Comparison of ENCODE assay signal across 17 cellular contexts in genomic region chr5:151630088-151630487, GRCh38. TPM values are rescaled to one million over a fixed set of nuclear protein-coding genes. Genes with fewer than 3 reads are reported as not detected.
A peak's percentile ranks its signal among the peaks of the same experiment; 100 is the strongest.
DNase-seq lines count a peak whose midpoint lies in the region; ATAC-seq, FAIRE-seq and TF ChIP-seq lines count a peak whose summit lies in the region.
"Had no signal": no experiment of that assay in that cellular context is flagged by ENCODE, and none has a peak within 500 bp of the region (broad histone marks: within the 10 kb centered on the region; RNA-seq: fewer than 3 reads in every experiment).

No MANE protein-coding gene starts in this region.

- no peak overlapping the region for H3K27ac Mint-ChIP-seq in Caco-2 (ENCODE audit: unreplicated experiment)
- no peak overlapping the region for H3K27ac Mint-ChIP-seq in activated T-helper 1 cell treated with anti-CD3 and anti-CD28 coated beads, Interleukin-12 subunit alpha, Interleukin-12 subunit beta, Interleukin-2, Interleukin-4 antibody, amounts not matched to agents 30 ng/mL and 10 ng/mL and 1 ng/mL, durations not matched to agents 14 hours and 24 hours and 36 hours
- H3K27ac Mint-ChIP-seq: CD4-positive, alpha-beta memory T cell had no signal

- POLR2A ChIA-PET in IMR-90 (lab: Charles Lee; ENCODE audit: unreplicated experiment), result no interaction called here
- POLR2A ChIA-PET in endothelial cell of umbilical vein (lab: Charles Lee), result no interaction called here
- POLR2A ChIA-PET in Caco-2 (lab: Charles Lee), result no interaction called here

- H2AK5ac ChIP-seq in IMR-90 (ENCODE audit: low read depth, low read length), result no peak overlapping the region; the same call in 1 of the 2 replicates
- peak overlapping the region; percentile 61 for H2AK5ac ChIP-seq in mesenchymal stem cell (ENCODE audit: low read length, severe bottlenecking)

- H3K4me2 ChIP-seq in IMR-90 (ENCODE audit: low read depth, low read length) (no peak overlapping the region), endothelial cell of umbilical vein (ENCODE audit: insufficient read depth, low read length) (no peak overlapping the region), mesenchymal stem cell (ENCODE audit: low read length, poor library complexity, severe bottlenecking) (no peak overlapping the region)
- H3K4me2 ChIP-seq: A549 had no signal

- H3K18ac ChIP-seq in IMR-90 (ENCODE audit: low read depth, low read length) (no peak overlapping the region), mesenchymal stem cell (ENCODE audit: low read depth in 1 of 2, low read length in 2 of 2) (no peak overlapping the region)

- H2BK5ac ChIP-seq in IMR-90 (ENCODE audit: low read depth, low read length, poor library complexity, severe bottlenecking), result no peak overlapping the region
- no peak overlapping the region for H2BK5ac ChIP-seq in mesenchymal stem cell (ENCODE audit: low read depth, low read length, poor library complexity, severe bottlenecking)

- no peaks in the 10 kb centered on the region for H3K4me1 ChIP-seq in IMR-90 (ENCODE audit: control insufficient read depth, insufficient read depth, low read length)
- no peaks in the 10 kb centered on the region for H3K4me1 ChIP-seq in endothelial cell of umbilical vein (ENCODE audit: control insufficient read depth, extremely low read depth, insufficient read depth, low read length)
- H3K4me1 ChIP-seq in mesenchymal stem cell (ENCODE audit: control insufficient read depth, insufficient read depth, low read depth, low read length), result peaks cover 21% of the 10 kb centered on the region
- peaks cover 7% of the 10 kb centered on the region for H3K4me1 ChIP-seq in right cardiac atrium (ENCODE audit: control insufficient read depth, insufficient read depth, low read length)
- H3K4me1 ChIP-seq in Caco-2, result no peaks in the 10 kb centered on the region
- H3K4me1 ChIP-seq: A549, BE2C, HAP-1 had no signal

- no peak overlapping the region for H2BK12ac ChIP-seq in mesenchymal stem cell (ENCODE audit: low read length in 2 of 2)

- in situ Hi-C loops in IMR-90 (cut with MboI; ENCODE audit: low sequenced_read_pairs), result no loop called here

- H4K91ac ChIP-seq in IMR-90 (ENCODE audit: insufficient read depth, low read depth, low read length) (no peak overlapping the region), mesenchymal stem cell (ENCODE audit: low read length) (no peak overlapping the region)

- TF ChIP-seq POLR2A in IMR-90 (IDR thresholded peaks at IDR 0.05; ENCODE audit: low read depth, low read length) (no peak), endothelial cell of umbilical vein (IDR thresholded peaks at IDR 0.05; ENCODE audit: low read depth, low read length) (no peak)

- TF ChIP-seq RAD21 in IMR-90 (IDR thresholded peaks at IDR 0.05; ENCODE audit: low read length), result no peak

- H2AFZ ChIP-seq in IMR-90 (replicated peaks; ENCODE audit: low read length, poor library complexity) (peak overlapping the region; percentile 41), endothelial cell of umbilical vein (ENCODE audit: low read depth, low read length) (peak overlapping the region; percentile 44), mesenchymal stem cell (ENCODE audit: low read depth, low read length) (no peak overlapping the region)

- no peak overlapping the region for H3K56ac ChIP-seq in IMR-90 (ENCODE audit: extremely low read depth, insufficient read depth, low read length)

- H3K9ac ChIP-seq in IMR-90 (ENCODE audit: low read depth, low read length), result no peak overlapping the region
- no peak overlapping the region for H3K9ac ChIP-seq in endothelial cell of umbilical vein (replicated peaks; ENCODE audit: extremely low read depth, insufficient read depth, low read length)
- no peak overlapping the region for H3K9ac ChIP-seq in mesenchymal stem cell (ENCODE audit: low read length)

- FAIRE-seq in endothelial cell of umbilical vein (lab: Jason Lieb, UNC), result no peak
- FAIRE-seq: A549, D721Med, H1 had no signal

- H4K20me1 ChIP-seq in IMR-90 (ENCODE audit: insufficient read depth, low read length), result no peaks in the 10 kb centered on the region
- no peaks in the 10 kb centered on the region for H4K20me1 ChIP-seq in endothelial cell of umbilical vein (replicated peaks; ENCODE audit: control insufficient read depth, extremely low read depth, insufficient read depth, low read length)

- no peak for TF ChIP-seq CTCF in IMR-90 (conservative IDR thresholded peaks at IDR 0.05; ENCODE audit: low read depth, low read length)
- no peak for TF ChIP-seq CTCF in endothelial cell of umbilical vein (IDR thresholded peaks at IDR 0.05; ENCODE audit: extremely low read depth in 1 of 2, insufficient read depth in 1 of 2, low read depth in 1 of 2, low read length in 2 of 2)
- TF ChIP-seq CTCF in Caco-2 (IDR thresholded peaks at IDR 0.05; ENCODE audit: insufficient read depth in 1 of 2, low read depth in 1 of 2, low read length in 1 of 2, severe bottlenecking in 1 of 2, unreplicated experiment in 1 of 2), result no peak

- H3K27me3 ChIP-seq in IMR-90 (ENCODE audit: control insufficient read depth, insufficient read depth, low read length) (peaks cover 12% of the 10 kb centered on the region), endothelial cell of umbilical vein (ENCODE audit: control insufficient read depth in 2 of 2, insufficient read depth in 2 of 2, low read length in 2 of 2) (no peaks in the 10 kb centered on the region), mesenchymal stem cell (ENCODE audit: control insufficient read depth in 1 of 2, insufficient read depth in 1 of 2, low read length in 2 of 2) (peaks cover 0 to 11% of the 10 kb centered on the region in 2 experiments), right cardiac atrium (ENCODE audit: control insufficient read depth, insufficient read depth) (no peaks in the 10 kb centered on the region), Caco-2 (replicated peaks; ENCODE audit: control insufficient read depth, insufficient read depth, low read length) (no peaks in the 10 kb centered on the region)

- no peak overlapping the region for H2BK20ac ChIP-seq in IMR-90 (ENCODE audit: low read depth, low read length)

- peak; percentile 3 for DNase-seq in IMR-90
- DNase-seq in endothelial cell of umbilical vein (ENCODE audit: low read depth, low spot score), result no peak
- no peak for DNase-seq in mesenchymal stem cell
- DNase-seq in right cardiac atrium, result no peak
- DNase-seq in activated CD4-positive, alpha-beta T cell treated with anti-CD3 and anti-CD28 coated beads, Interleukin-2, amount 50 U/mL, for 4 hours, result no peak
- DNase-seq in Caco-2, result no peak
- DNase-seq in activated T-helper 1 cell treated with anti-CD3 and anti-CD28 coated beads, Interleukin-12 subunit alpha, Interleukin-12 subunit beta, Interleukin-2, Interleukin-4 antibody, amounts not matched to agents 30 ng/mL and 10 ng/mL and 1 ng/mL, durations not matched to agents 14 hours and 24 hours and 36 hours (ENCODE audit: low spot score), result no peak
- DNase-seq: BE2C; CD4-positive, alpha-beta memory T cell; DMS153; DMS79 treated with DMSO at 0.1 percent for 48 hours had no signal

- no peak overlapping the region for H3K4me3 Mint-ChIP-seq in Caco-2 (ENCODE audit: unreplicated experiment)
- no peak overlapping the region for H3K4me3 Mint-ChIP-seq in activated T-helper 1 cell treated with anti-CD3 and anti-CD28 coated beads, Interleukin-12 subunit alpha, Interleukin-12 subunit beta, Interleukin-2, Interleukin-4 antibody, amounts not matched to agents 30 ng/mL and 10 ng/mL and 1 ng/mL, durations not matched to agents 14 hours and 24 hours and 36 hours
- H3K4me3 Mint-ChIP-seq: CD4-positive, alpha-beta memory T cell had no signal

- no peak overlapping the region for H3K14ac ChIP-seq in IMR-90 (replicated peaks; ENCODE audit: low read depth, low read length)
- no peak overlapping the region for H3K14ac ChIP-seq in mesenchymal stem cell (ENCODE audit: low read length in 2 of 2)

- H3K9me3 ChIP-seq in IMR-90 (ENCODE audit: control insufficient read depth, insufficient read depth, low read length), result no peaks in the 10 kb centered on the region
- H3K9me3 ChIP-seq in endothelial cell of umbilical vein (replicated peaks; ENCODE audit: control insufficient read depth, insufficient read depth, low read length), result no peaks in the 10 kb centered on the region
- H3K9me3 ChIP-seq in mesenchymal stem cell (ENCODE audit: control insufficient read depth, low read length), result no peaks in the 10 kb centered on the region
- H3K9me3 ChIP-seq in right cardiac atrium (ENCODE audit: control insufficient read depth, low read length), result no peaks in the 10 kb centered on the region
- no peaks in the 10 kb centered on the region for H3K9me3 ChIP-seq in Caco-2
- H3K9me3 ChIP-seq: BE2C, HAP-1 had no signal

- no TSS peak for BruUV-seq in IMR-90 (replicated peaks; lab: Mats Ljungman, UMichigan)
- BruUV-seq in endothelial cell of umbilical vein (replicated peaks; lab: Mats Ljungman, UMichigan), result no TSS peak
- no TSS peak for BruUV-seq in Caco-2 (replicated peaks; lab: Mats Ljungman, UMichigan)

- H2BK15ac ChIP-seq in IMR-90 (ENCODE audit: low read depth, low read length) (no peak overlapping the region), mesenchymal stem cell (ENCODE audit: low read depth, poor library complexity, severe bottlenecking) (no peak overlapping the region)

- H3K4ac ChIP-seq in IMR-90 (ENCODE audit: low read depth, low read length) (no peak overlapping the region), mesenchymal stem cell (ENCODE audit: low read depth in 1 of 2, low read length in 2 of 2) (no peak overlapping the region)

- H4K5ac ChIP-seq in IMR-90 (ENCODE audit: low read depth, low read length), result no peak overlapping the region

- CTCF ChIA-PET in IMR-90 (lab: Yijun Ruan, JAX), result no interaction called here
- CTCF ChIA-PET in endothelial cell of umbilical vein (lab: Charles Lee), result interaction anchor here (0.8 kb wide), 1 partner anchor 183 kb away, joined by 3 read pairs; the partner anchor contains the start of gene SLC36A1
- CTCF ChIA-PET in Caco-2 (lab: Charles Lee), result no interaction called here

- H3K79me1 ChIP-seq in IMR-90 (ENCODE audit: low read depth in 1 of 2, low read length in 2 of 2) (no peaks in the 10 kb centered on the region), mesenchymal stem cell (replicated peaks; ENCODE audit: low read length, poor library complexity, severe bottlenecking) (no peaks in the 10 kb centered on the region)

- no peaks in the 10 kb centered on the region for H3K36me3 Mint-ChIP-seq in Caco-2 (ENCODE audit: insufficient read depth, unreplicated experiment)
- no peaks in the 10 kb centered on the region for H3K36me3 Mint-ChIP-seq in activated T-helper 1 cell treated with anti-CD3 and anti-CD28 coated beads, Interleukin-12 subunit alpha, Interleukin-12 subunit beta, Interleukin-2, Interleukin-4 antibody, amounts not matched to agents 30 ng/mL and 10 ng/mL and 1 ng/mL, durations not matched to agents 14 hours and 24 hours and 36 hours (ENCODE audit: low read depth)
- H3K36me3 Mint-ChIP-seq: CD4-positive, alpha-beta memory T cell had no signal

- H3K23ac ChIP-seq in IMR-90 (ENCODE audit: low read depth, low read length), result peak overlapping the region; percentile 38; the same call in 1 of the 2 replicates
- H3K23ac ChIP-seq in mesenchymal stem cell (ENCODE audit: low read length in 2 of 2), result no peak overlapping the region

- no peaks in the 10 kb centered on the region for H3K9me3 Mint-ChIP-seq in Caco-2 (ENCODE audit: unreplicated experiment)
- H3K9me3 Mint-ChIP-seq in activated T-helper 1 cell treated with anti-CD3 and anti-CD28 coated beads, Interleukin-12 subunit alpha, Interleukin-12 subunit beta, Interleukin-2, Interleukin-4 antibody, amounts not matched to agents 30 ng/mL and 10 ng/mL and 1 ng/mL, durations not matched to agents 14 hours and 24 hours and 36 hours, result no peaks in the 10 kb centered on the region
- H3K9me3 Mint-ChIP-seq: CD4-positive, alpha-beta memory T cell had no signal

- H3K9me1 ChIP-seq in IMR-90 (ENCODE audit: insufficient read depth, low read length) (no peaks in the 10 kb centered on the region), endothelial cell of umbilical vein (replicated peaks; ENCODE audit: control insufficient read depth, extremely low read depth, insufficient read depth, low read length) (no peaks in the 10 kb centered on the region)

- no peaks in the 10 kb centered on the region for H3K79me2 ChIP-seq in endothelial cell of umbilical vein (ENCODE audit: control insufficient read depth, insufficient read depth, low read length)

- H3K4me3 ChIP-seq in IMR-90 (ENCODE audit: insufficient read depth, low read depth, low read length) (no peak overlapping the region), endothelial cell of umbilical vein (replicated peaks in 1 of 3; ENCODE audit: insufficient read depth in 1 of 3, low read depth in 1 of 3, low read length in 3 of 3) (no peak overlapping the region), mesenchymal stem cell (ENCODE audit: insufficient read depth in 1 of 2, low read depth in 1 of 2, low read length in 2 of 2) (no peak overlapping the region), right cardiac atrium (ENCODE audit: low read length) (no peak overlapping the region), Caco-2 (ENCODE audit: low read depth, low read length) (no peak overlapping the region)
- H3K4me3 ChIP-seq: A549, HAP-1 had no signal

- H3K36me3 ChIP-seq in IMR-90 (ENCODE audit: control insufficient read depth, insufficient read depth, low read length) (no peaks in the 10 kb centered on the region), endothelial cell of umbilical vein (ENCODE audit: control insufficient read depth in 2 of 2, extremely low read depth in 1 of 2, insufficient read depth in 2 of 2, low read length in 2 of 2) (no peaks in the 10 kb centered on the region), mesenchymal stem cell (ENCODE audit: control insufficient read depth in 1 of 2, insufficient read depth in 2 of 2, low read depth in 1 of 2, low read length in 2 of 2) (no peaks in the 10 kb centered on the region), Caco-2 (ENCODE audit: control insufficient read depth, insufficient read depth, low read length) (no peaks in the 10 kb centered on the region)
- H3K36me3 ChIP-seq: BE2C, HAP-1 had no signal

- dilution Hi-C loops in IMR-90 (cut with HindIII; ENCODE audit: low sequenced_read_pairs, unreplicated experiment), result no loop called here
- dilution Hi-C loops in endothelial cell of umbilical vein (cut with MboI; ENCODE audit: extremely low pct_ligation_motif_present, low sequenced_read_pairs), result no loop called here

- no peaks in the 10 kb centered on the region for H3K27me3 Mint-ChIP-seq in Caco-2 (ENCODE audit: insufficient read depth, unreplicated experiment)
- peaks cover 3% of the 10 kb centered on the region for H3K27me3 Mint-ChIP-seq in activated T-helper 1 cell treated with anti-CD3 and anti-CD28 coated beads, Interleukin-12 subunit alpha, Interleukin-12 subunit beta, Interleukin-2, Interleukin-4 antibody, amounts not matched to agents 30 ng/mL and 10 ng/mL and 1 ng/mL, durations not matched to agents 14 hours and 24 hours and 36 hours (ENCODE audit: insufficient read depth)

- ATAC-seq in IMR-90 (ENCODE audit: low read depth) (no peak), right cardiac atrium (no peak)
- ATAC-seq: A549 had no signal

- H4K8ac ChIP-seq in IMR-90 (ENCODE audit: low read depth in 2 of 2, low read length in 2 of 2), result no peak overlapping the region
- no peak overlapping the region for H4K8ac ChIP-seq in mesenchymal stem cell (ENCODE audit: low read length)

- H2BK120ac ChIP-seq in IMR-90 (ENCODE audit: low read depth, low read length), result no peak overlapping the region
- no peak overlapping the region for H2BK120ac ChIP-seq in mesenchymal stem cell (ENCODE audit: low read depth, low read length)

- H3K27ac ChIP-seq in IMR-90 (ENCODE audit: insufficient read depth, low read length) (no peak overlapping the region), endothelial cell of umbilical vein (ENCODE audit: insufficient read depth, low read depth, low read length) (no peak overlapping the region), mesenchymal stem cell (ENCODE audit: low read length, poor library complexity, severe bottlenecking) (no peak overlapping the region), right cardiac atrium (ENCODE audit: low read length) (no peak overlapping the region)
- H3K27ac ChIP-seq: A549, C4-2B, HL-60 had no signal

- H3K4me1 Mint-ChIP-seq in Caco-2 (ENCODE audit: low read depth, unreplicated experiment), result no peaks in the 10 kb centered on the region
- no peaks in the 10 kb centered on the region for H3K4me1 Mint-ChIP-seq in activated T-helper 1 cell treated with anti-CD3 and anti-CD28 coated beads, Interleukin-12 subunit alpha, Interleukin-12 subunit beta, Interleukin-2, Interleukin-4 antibody, amounts not matched to agents 30 ng/mL and 10 ng/mL and 1 ng/mL, durations not matched to agents 14 hours and 24 hours and 36 hours (ENCODE audit: low read depth)
- H3K4me1 Mint-ChIP-seq: CD4-positive, alpha-beta memory T cell had no signal

- intact Hi-C loops in IMR-90 (cut with micrococcal nuclease), result no loop called here
- intact Hi-C loops in endothelial cell of umbilical vein (cut with micrococcal nuclease), result no loop called here
- intact Hi-C loops in right cardiac atrium (cut with DNase I), result no loop called here
- intact Hi-C loops in Caco-2 (cut with micrococcal nuclease; ENCODE audit: unreplicated experiment), result no loop called here
- intact Hi-C loops in activated T-helper 1 cell treated with anti-CD3 and anti-CD28 coated beads, Interleukin-12 subunit alpha, Interleukin-12 subunit beta, Interleukin-2, Interleukin-4 antibody, amounts not matched to agents 30 ng/mL and 10 ng/mL and 1 ng/mL, durations not matched to agents 14 hours and 24 hours and 36 hours (cut with micrococcal nuclease), result no loop called here

- H2AK9ac ChIP-seq in IMR-90 (replicated peaks; ENCODE audit: low read depth, low read length, poor library complexity), result no peak overlapping the region

RNA-seq across cellular contexts. Expression of gene FAT2, which starts 39.0 kb away (rescaled TPM):
- total RNA-seq in IMR-90 (2012; rRNA removed), result under 0.01 TPM in 2 replicates
- 0.03 and 0.06 TPM in 2 replicates for polyA plus RNA-seq in IMR-90 (2012; rRNA removed)
- 0.02 and 0.03 TPM in 2 replicates for polyA plus RNA-seq in IMR-90 (2012; cell fraction: cytosol; rRNA removed)
- 0.05 and 0.07 TPM in 2 replicates for polyA plus RNA-seq in IMR-90 (2012; cell fraction: nucleus; rRNA removed; ENCODE audit: low replicate concordance)
- total RNA-seq in endothelial cell of umbilical vein, result not detected in 2 replicates
- polyA plus RNA-seq in endothelial cell of umbilical vein, result not detected in 2 replicates
- not detected in 2 replicates for polyA plus RNA-seq in endothelial cell of umbilical vein (2011; cell fraction: cytosol; rRNA removed)
- polyA plus RNA-seq in endothelial cell of umbilical vein (2011; cell fraction: nucleus; rRNA removed), result 0.01 TPM in 1 of 2 replicates, not detected in the other
- 0.03 and 0.04 TPM in 2 replicates for polyA plus RNA-seq in endothelial cell of umbilical vein (2012)
- not detected in 2 replicates for polyA minus RNA-seq in endothelial cell of umbilical vein
- polyA minus RNA-seq in endothelial cell of umbilical vein (2011; cell fraction: cytosol; rRNA and poly(A)+ RNA removed), result not detected
- polyA minus RNA-seq in endothelial cell of umbilical vein (2011; cell fraction: nucleus; rRNA and poly(A)+ RNA removed), result 0.10 TPM in 1 of 2 replicates, not detected in the other
- polyA plus RNA-seq in mesenchymal stem cell (2013, experiment 1 of 2), result not detected
- not detected for polyA plus RNA-seq in mesenchymal stem cell (2013, experiment 2 of 2)
- total RNA-seq in right cardiac atrium, result under 1 TPM in 1 of 4 donors, not detected in 3; 0.03 TPM
- polyA plus RNA-seq in right cardiac atrium, result under 0.01 TPM
- total RNA-seq in Caco-2 (2022), result 0.21 and 0.32 TPM in 2 replicates
- not detected in 2 replicates for total RNA-seq in activated T-helper 1 cell treated with anti-CD3 and anti-CD28 coated beads, Interleukin-12 subunit alpha, Interleukin-12 subunit beta, Interleukin-2, Interleukin-4 antibody, amounts not matched to agents 30 ng/mL and 10 ng/mL and 1 ng/mL, durations not matched to agents 14 hours and 24 hours and 36 hours
- total RNA-seq: CD4-positive, alpha-beta memory T cell had no signal
- polyA plus RNA-seq: CD4-positive, alpha-beta memory T cell had no signal

RNA-seq across cellular contexts. Expression of gene SPARC, which starts 56.6 kb away (rescaled TPM):
- total RNA-seq in IMR-90 (2012; rRNA removed) (1,186 and 1,450 TPM in 2 replicates), endothelial cell of umbilical vein (3,114 and 3,174 TPM in 2 replicates), right cardiac atrium (100 to 1,000 TPM; 440 to 896 (median 629) TPM), Caco-2 (2022) (16.1 and 22.7 TPM in 2 replicates)
- polyA plus RNA-seq in IMR-90 (2012; rRNA removed) (4,692 and 5,281 TPM in 2 replicates), endothelial cell of umbilical vein (2,962 and 4,504 TPM in 2 replicates), right cardiac atrium (301 TPM)
- polyA plus RNA-seq in IMR-90 (2012; cell fraction: cytosol; rRNA removed), result 1,755 and 1,772 TPM in 2 replicates
- 949 and 1,641 TPM in 2 replicates for polyA plus RNA-seq in IMR-90 (2012; cell fraction: nucleus; rRNA removed; ENCODE audit: low replicate concordance)
- 4,210 and 4,435 TPM in 2 replicates for polyA plus RNA-seq in endothelial cell of umbilical vein (2011; cell fraction: cytosol; rRNA removed)
- 2,027 and 2,207 TPM in 2 replicates for polyA plus RNA-seq in endothelial cell of umbilical vein (2011; cell fraction: nucleus; rRNA removed)
- 2,846 and 4,039 TPM in 2 replicates for polyA plus RNA-seq in endothelial cell of umbilical vein (2012)
- 3,279 and 4,325 TPM in 2 replicates for polyA minus RNA-seq in endothelial cell of umbilical vein
- not detected for polyA minus RNA-seq in endothelial cell of umbilical vein (2011; cell fraction: cytosol; rRNA and poly(A)+ RNA removed)
- 606 and 627 TPM in 2 replicates for polyA minus RNA-seq in endothelial cell of umbilical vein (2011; cell fraction: nucleus; rRNA and poly(A)+ RNA removed)
- polyA plus RNA-seq in mesenchymal stem cell (2013, experiment 1 of 2), result 5,201 TPM
- 4,942 TPM for polyA plus RNA-seq in mesenchymal stem cell (2013, experiment 2 of 2)
- not detected in 2 replicates for total RNA-seq in activated T-helper 1 cell treated with anti-CD3 and anti-CD28 coated beads, Interleukin-12 subunit alpha, Interleukin-12 subunit beta, Interleukin-2, Interleukin-4 antibody, amounts not matched to agents 30 ng/mL and 10 ng/mL and 1 ng/mL, durations not matched to agents 14 hours and 24 hours and 36 hours

Comparison
In these comparisons a context has a peak if more than half of its experiments do, and no peak if none do; other contexts are left out.
1. RNA of gene SPARC, which starts 56.6 kb away (total RNA-seq): 3,114 to 3,174 TPM in endothelial cell of umbilical vein, 1,186 to 1,450 TPM in IMR-90, 440 to 896 TPM in right cardiac atrium and 16.1 to 22.7 TPM in Caco-2; not detected in activated T-helper 1 cell treated with anti-CD3 and anti-CD28 coated beads, Interleukin-12 subunit alpha, Interleukin-12 subunit beta, Interleukin-2, Interleukin-4 antibody, amounts not matched to agents 30 ng/mL and 10 ng/mL and 1 ng/mL, durations not matched to agents 14 hours and 24 hours and 36 hours; every median in the first group is over 10 times any median in the second.